ENCODE assay signal across 1 cellular context in the genomic region with DNA sequence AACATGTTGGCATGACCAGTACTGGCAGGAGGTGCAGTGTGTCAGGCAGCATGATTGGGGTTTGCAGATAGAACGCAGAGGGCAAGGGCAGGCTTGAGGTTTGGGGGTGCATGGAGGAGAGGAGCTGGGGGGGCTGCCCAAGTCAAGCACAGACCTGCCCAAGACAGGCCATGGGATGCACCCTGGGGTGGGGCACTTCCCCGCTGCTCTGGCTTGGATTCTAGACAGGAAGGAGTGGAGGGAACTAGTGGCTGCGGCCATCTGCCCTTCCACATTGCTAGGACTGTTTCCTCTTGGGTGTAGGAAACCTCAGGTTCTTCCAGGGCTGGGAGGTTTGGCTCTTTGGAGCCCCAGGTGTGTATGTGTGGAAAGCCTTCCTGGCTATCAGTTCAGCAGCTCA.
TF ChIP-seq lines count a peak whose summit lies in the region.

No MANE protein-coding gene starts in this region.

TF ChIP-seq in IMR-90, 13 proteins besides CTCF, POLR2A, EP300 and RAD21:
- TF ChIP-seq CHD1 (IDR thresholded peaks at IDR 0.05; ENCODE audit: low read depth, low read length) (no peak), BHLHE40 (IDR thresholded peaks at IDR 0.05; ENCODE audit: low read depth, low read length) (no peak), MAZ (IDR thresholded peaks at IDR 0.05; ENCODE audit: borderline replicate concordance, low read depth, low read length) (no peak), RFX5 (IDR thresholded peaks at IDR 0.05; ENCODE audit: low read depth, low read length) (no peak), USF2 (IDR thresholded peaks at IDR 0.05; ENCODE audit: low read depth, low read length) (no peak), RCOR1 (IDR thresholded peaks at IDR 0.05; ENCODE audit: insufficient replicate concordance, low read length) (no peak), MAFK (IDR thresholded peaks at IDR 0.05; ENCODE audit: low read depth, low read length) (no peak), SMC3 (IDR thresholded peaks at IDR 0.05; ENCODE audit: low read depth, low read length) (no peak), FOS (IDR thresholded peaks at IDR 0.05; ENCODE audit: low read depth, low read length) (no peak), CEBPB (IDR thresholded peaks at IDR 0.05; ENCODE audit: low read depth, low read length) (no peak), NFE2L2 (IDR thresholded peaks at IDR 0.05; ENCODE audit: low read depth, low read length) (no peak), MXI1 (IDR thresholded peaks at IDR 0.05; ENCODE audit: borderline replicate concordance, low read depth, low read length) (no peak)
- TF ChIP-seq, protein P1, sequence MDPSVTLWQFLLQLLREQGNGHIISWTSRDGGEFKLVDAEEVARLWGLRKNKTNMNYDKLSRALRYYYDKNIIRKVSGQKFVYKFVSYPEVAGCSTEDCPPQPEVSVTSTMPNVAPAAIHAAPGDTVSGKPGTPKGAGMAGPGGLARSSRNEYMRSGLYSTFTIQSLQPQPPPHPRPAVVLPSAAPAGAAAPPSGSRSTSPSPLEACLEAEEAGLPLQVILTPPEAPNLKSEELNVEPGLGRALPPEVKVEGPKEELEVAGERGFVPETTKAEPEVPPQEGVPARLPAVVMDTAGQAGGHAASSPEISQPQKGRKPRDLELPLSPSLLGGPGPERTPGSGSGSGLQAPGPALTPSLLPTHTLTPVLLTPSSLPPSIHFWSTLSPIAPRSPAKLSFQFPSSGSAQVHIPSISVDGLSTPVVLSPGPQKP (IDR thresholded peaks at IDR 0.05; ENCODE audit: borderline replicate concordance, low read depth, low read length), result no peak
